ENCODE assay signal across 22 cellular contexts in genomic region chr12:120588948-120589930, GRCh38. TPM values are rescaled to one million over a fixed set of nuclear protein-coding genes. Genes with fewer than 3 reads are reported as not detected.
A peak's percentile ranks its signal among the peaks of the same experiment; 100 is the strongest.
DNase-seq lines count a peak whose midpoint lies in the region; ATAC-seq, FAIRE-seq and TF ChIP-seq lines count a peak whose summit lies in the region.
"Had no signal": no experiment of that assay in that cellular context is flagged by ENCODE, and none has a peak within 500 bp of the region (broad histone marks: within the 10 kb centered on the region; RNA-seq: fewer than 3 reads in every experiment).

No MANE protein-coding gene starts in this region.

- no peak overlapping the region for H3K4me2 ChIP-seq in K562 (ENCODE audit: insufficient read depth, low read length)

- no peak overlapping the region for H3K27ac ChIP-seq in K562 (ENCODE audit: extremely low read depth, low read depth, low read length)
- H3K27ac ChIP-seq in uterus: no peak overlapping the region
- H3K27ac ChIP-seq: ascending aorta, neutrophil had no signal

- TF ChIP-seq POLR2A in K562 (conservative IDR thresholded peaks at IDR 0.05): no peak
- TF ChIP-seq POLR2A in uterus (IDR thresholded peaks at IDR 0.05): no peak

- no TSS peak for BruUV-seq in K562 (replicated peaks; lab: Mats Ljungman, UMichigan)

- FAIRE-seq in K562 (lab: Jason Lieb, UNC): no peak

- H3K36me3 ChIP-seq in K562 (ENCODE audit: control insufficient read depth, insufficient read depth, low read length) (no peaks in the 10 kb centered on the region), uterus (no peaks in the 10 kb centered on the region)
- H3K36me3 ChIP-seq: ascending aorta, esophagus muscularis mucosa, neutrophil had no signal

- H3K4me1 ChIP-seq in K562 (replicated peaks in 1 of 2; ENCODE audit: control insufficient read depth in 2 of 2, insufficient read depth in 2 of 2, low read length in 2 of 2) (peaks cover 0 to 13% of the 10 kb centered on the region in 2 experiments; a peak in 2 of 5 replicates), uterus (peaks cover 0 to 3% of the 10 kb centered on the region in 2 donors)

- DNase-seq in K562 (ENCODE audit: extremely low read depth in 1 of 4, low spot score in 3 of 4) (no peak), left cardiac atrium (peak; percentile 76), occipital lobe (lab: John Stamatoyannopoulos, UW) (peak; percentile 73), uterus (peak; percentile 18 to 24), GM03348 (ENCODE audit: low spot score) (no peak), CD1c-positive myeloid dendritic cell (ENCODE audit: extremely low spot score) (no peak), GM20000 (ENCODE audit: low spot score) (no peak)
- DNase-seq: activated CD4-positive, alpha-beta T cell treated with anti-CD3 and anti-CD28 coated beads for 1 hour; activated CD8-positive, alpha-beta memory T cell treated with anti-CD3 and anti-CD28 coated beads for 24 hours; activated naive CD4-positive, alpha-beta T cell treated with anti-CD3 and anti-CD28 coated beads for 36 hours; activated T-cell treated with anti-CD3 and anti-CD28 coated beads, Interleukin-2, amount 50 U/mL, for 48 hours; DMS79; effector CD8-positive, alpha-beta T cell; NCI-H1105 treated with DMSO at 0.1 percent for 48 hours; NCI-H2107; NCI-H524 treated with DMSO at 0.1 percent for 48 hours had no signal

- TF ChIP-seq CTCF in K562 (IDR thresholded peaks at IDR 0.05 in 2 of 3, conservative IDR thresholded peaks at IDR 0.05 in 1 of 3; ENCODE audit: insufficient read depth in 2 of 3, low read depth in 1 of 3, low read length in 3 of 3): no peak
- no peak for TF ChIP-seq CTCF in uterus (IDR thresholded peaks at IDR 0.05)
- TF ChIP-seq CTCF in GM20000 (IDR thresholded peaks at IDR 0.05; ENCODE audit: extremely low read depth, missing control alignments): no peak

- ATAC-seq in K562 (no peak), left cardiac atrium (peak; percentile 72 to 83)

- no peaks in the 10 kb centered on the region for H3K9me1 ChIP-seq in K562 (ENCODE audit: control insufficient read depth, insufficient read depth, low read length)

- peaks cover 7 to 8% of the 10 kb centered on the region in 2 experiments; a peak in 3 of 5 replicates for H3K27me3 ChIP-seq in K562 (ENCODE audit: control insufficient read depth in 2 of 2, insufficient read depth in 2 of 2, low read length in 2 of 2)
- no peaks in the 10 kb centered on the region for H3K27me3 ChIP-seq in uterus
- H3K27me3 ChIP-seq: ascending aorta, esophagus muscularis mucosa had no signal

- H3K9ac ChIP-seq in K562 (ENCODE audit: insufficient read depth in 1 of 2, low read depth in 2 of 2, low read length in 2 of 2): peak overlapping the region in 1 of 2 experiments; percentile 48; a peak in 1 of 4 replicates

- TF ChIP-seq EP300 in K562 (IDR thresholded peaks at IDR 0.05; ENCODE audit: low read length): no peak

- intact Hi-C loops in K562 (cut with micrococcal nuclease) (no loop called here), left cardiac atrium (cut with DNase I) (loop anchor here in 1 of 2 donors (10.0 kb wide), 1 partner anchor 506 kb away; no protein-coding TSS in a partner anchor), uterus (cut with DNase I; ENCODE audit: low total_unique reads) (no loop called here)

- 43% methylated on average over 14 of the region's 17 CpGs for WGBS in K562 (ENCODE audit: insufficient coverage, low coverage, missing lambda C conversion rate)

- TF ChIP-seq RAD21 in K562 (CRISPR knock-in tag; conservative IDR thresholded peaks at IDR 0.05 in 1 of 2, IDR thresholded peaks at IDR 0.05 in 1 of 2): no peak

- H2AFZ ChIP-seq in K562 (ENCODE audit: low read depth, low read length): no peak overlapping the region

- CTCF ChIA-PET in K562 (lab: Yijun Ruan, JAX; ENCODE audit: low intra/inter-chr PET ratio): interaction anchor here (0.7 kb wide), 1 partner anchor 394 kb away, joined by 3 read pairs; no protein-coding TSS in a partner anchor

- POLR2A ChIA-PET in K562 (lab: Yijun Ruan, JAX): interaction anchor here (0.5 to 1.3 kb wide), 6 partner anchors 8 to 298 kb away, joined by 3 to 6 read pairs (median 3); partner anchors contain the start of gene RNU4-2

- H4K20me1 ChIP-seq in K562 (replicated peaks; ENCODE audit: control insufficient read depth, insufficient read depth, low read length): no peaks in the 10 kb centered on the region

- H3K9me3 ChIP-seq in K562 (replicated peaks; ENCODE audit: control insufficient read depth, insufficient read depth, low read depth, low read length) (no peaks in the 10 kb centered on the region), uterus (no peaks in the 10 kb centered on the region)
- H3K9me3 ChIP-seq: ascending aorta, esophagus muscularis mucosa, neutrophil had no signal

- no peaks in the 10 kb centered on the region for H3K79me2 ChIP-seq in K562 (ENCODE audit: control insufficient read depth, insufficient read depth, low read length)

- H3K4me3 ChIP-seq in K562: no peak overlapping the region
- H3K4me3 ChIP-seq in uterus: no peak overlapping the region
- H3K4me3 ChIP-seq: ascending aorta, esophagus muscularis mucosa had no signal

- in situ Hi-C loops in K562 (cut with MboI): no loop called here

TF ChIP-seq in K562, 482 proteins besides CTCF, POLR2A, EP300 and RAD21 (continues in another document):
- TF ChIP-seq RCOR1 (IDR thresholded peaks at IDR 0.05; ENCODE audit: borderline replicate concordance in 1 of 2, low read depth in 2 of 2, low read length in 2 of 2): 0 out of 4 replicates have a peak, but pooled peaks of 1 of the 2 experiments have one; percentile 26

RNA-seq across cellular contexts. Expression of gene POP5, which starts 8.0 kb away (rescaled TPM):
- total RNA-seq in K562 (2011; cell fraction: chromatin; rRNA removed; ENCODE audit: low replicate concordance): 66.1 and 98.7 TPM in 2 replicates
- 83.4 and 96.9 TPM in 2 replicates for total RNA-seq in K562 (2011; cell fraction: nucleolus; rRNA removed)
- 89.8 and 104 TPM in 2 replicates for total RNA-seq in K562 (2011; cell fraction: nucleoplasm; rRNA removed)
- total RNA-seq in K562 (2014; rRNA removed) (69.0 and 73.0 TPM in 2 replicates), K562 (2014; rRNA removed; fragmentation: Illumina TruSeq; extraction: Trizol) (73.8 and 75.5 TPM in 2 replicates), K562 (2015; rRNA removed; fragmentation: Illumina TruSeq; extraction: Trizol) (64.6 and 66.9 TPM in 2 replicates), K562 (2021) (69.7 and 76.4 TPM in 2 replicates), left cardiac atrium (10 to 100 TPM; 27.9 to 34.3 TPM), occipital lobe (34.6 TPM), uterus (10 to 100 TPM in 2 of 4 donors, 1 to 10 TPM in 1, under 1 TPM in 1; 0.59 to 32.2 (median 18.0) TPM)
- polyA plus RNA-seq in K562 (2011; rRNA removed) (99.3 and 113 TPM in 2 replicates), K562 (2014; fragmentation: Illumina TruSeq; extraction: Trizol) (57.5 and 79.6 TPM in 2 replicates), K562 (2014; fragmentation: Nextera tagmentation; extraction: Ambion mirVana) (100 to 1,000 TPM; 235 to 253 TPM), K562 (2014; rRNA removed) (114 and 126 TPM in 2 replicates)
- 111 and 118 TPM in 2 replicates for polyA plus RNA-seq in K562 (2011; cell fraction: cytosol; rRNA removed)
- 125 and 132 TPM in 2 replicates for polyA plus RNA-seq in K562 (2011; cell fraction: nucleus; rRNA removed)
- polyA plus RNA-seq in K562 (2012): 66.6 and 90.2 TPM in 2 replicates
- polyA minus RNA-seq in K562 (2011; rRNA and poly(A)+ RNA removed): 57.9 and 59.2 TPM in 2 replicates
- 20.4 and 32.0 TPM in 2 replicates for polyA minus RNA-seq in K562 (2011; cell fraction: cytosol; rRNA and poly(A)+ RNA removed)
- 31.8 and 52.6 TPM in 2 replicates for polyA minus RNA-seq in K562 (2011; cell fraction: nucleus; rRNA and poly(A)+ RNA removed)

RNA-seq across cellular contexts. Expression of gene CABP1, which starts 51.2 kb away (rescaled TPM):
- 0.16 TPM in 1 of 2 replicates, not detected in the other for total RNA-seq in K562 (2011; cell fraction: chromatin; rRNA removed; ENCODE audit: low replicate concordance)
- total RNA-seq in K562 (2011; cell fraction: nucleolus; rRNA removed): 0.67 TPM in 1 of 2 replicates, not detected in the other
- 0.15 TPM in 1 of 2 replicates, not detected in the other for total RNA-seq in K562 (2011; cell fraction: nucleoplasm; rRNA removed)
- not detected in 2 replicates for total RNA-seq in K562 (2014; rRNA removed)
- not detected in 2 replicates for total RNA-seq in K562 (2014; rRNA removed; fragmentation: Illumina TruSeq; extraction: Trizol)
- not detected in 2 replicates for total RNA-seq in K562 (2015; rRNA removed; fragmentation: Illumina TruSeq; extraction: Trizol)
- not detected in 2 replicates for total RNA-seq in K562 (2021)
- not detected in 2 replicates for polyA plus RNA-seq in K562 (2011; rRNA removed)
- polyA plus RNA-seq in K562 (2011; cell fraction: cytosol; rRNA removed): 0.04 TPM in 1 of 2 replicates, not detected in the other
- not detected in 2 replicates for polyA plus RNA-seq in K562 (2011; cell fraction: nucleus; rRNA removed)
- polyA plus RNA-seq in K562 (2012): 0.07 TPM in 1 of 2 replicates, not detected in the other
- polyA plus RNA-seq in K562 (2014; fragmentation: Illumina TruSeq; extraction: Trizol): not detected in 2 replicates
- not detected for polyA plus RNA-seq in K562 (2014; fragmentation: Nextera tagmentation; extraction: Ambion mirVana)
- not detected in 2 replicates for polyA plus RNA-seq in K562 (2014; rRNA removed)
- polyA minus RNA-seq in K562 (2011; rRNA and poly(A)+ RNA removed): not detected in 2 replicates
- polyA minus RNA-seq in K562 (2011; cell fraction: cytosol; rRNA and poly(A)+ RNA removed): not detected in 2 replicates
- not detected in 2 replicates for polyA minus RNA-seq in K562 (2011; cell fraction: nucleus; rRNA and poly(A)+ RNA removed)
- 1 to 10 TPM; 1.5 to 4.6 TPM for total RNA-seq in left cardiac atrium
- total RNA-seq in occipital lobe: 3.1 TPM
- 1 to 10 TPM in 2 of 4 donors, under 1 TPM in 1, not detected in 1; 0.51 to 6.4 (median 2.1) TPM for total RNA-seq in uterus
- total RNA-seq: activated naive CD4-positive, alpha-beta T cell treated with anti-CD3 and anti-CD28 coated beads for 36 hours; mononuclear cell; renal cortical epithelial cell; RPMI7951 had no signal

RNA-seq across cellular contexts. Expression of gene RNF10, which starts 55.1 kb away (rescaled TPM):
- total RNA-seq in K562 (2011; cell fraction: chromatin; rRNA removed; ENCODE audit: low replicate concordance): 280 and 307 TPM in 2 replicates
- 135 and 156 TPM in 2 replicates for total RNA-seq in K562 (2011; cell fraction: nucleolus; rRNA removed)
- total RNA-seq in K562 (2011; cell fraction: nucleoplasm; rRNA removed): 189 and 207 TPM in 2 replicates
- total RNA-seq in K562 (2014; rRNA removed) (46.2 and 52.4 TPM in 2 replicates), K562 (2014; rRNA removed; fragmentation: Illumina TruSeq; extraction: Trizol) (80.2 and 98.0 TPM in 2 replicates), K562 (2015; rRNA removed; fragmentation: Illumina TruSeq; extraction: Trizol) (43.0 and 50.8 TPM in 2 replicates), K562 (2021) (136 and 143 TPM in 2 replicates), left cardiac atrium (100 to 1,000 TPM; 225 to 240 TPM), occipital lobe (77.7 TPM), uterus (100 to 1,000 TPM in 2 of 4 donors, 10 to 100 TPM in 2; 53.8 to 169 (median 103) TPM)
- polyA plus RNA-seq in K562 (2011; rRNA removed) (96.4 and 96.7 TPM in 2 replicates), K562 (2014; fragmentation: Illumina TruSeq; extraction: Trizol) (113 and 139 TPM in 2 replicates), K562 (2014; fragmentation: Nextera tagmentation; extraction: Ambion mirVana) (10 to 100 TPM; 55.4 to 78.1 TPM), K562 (2014; rRNA removed) (72.1 and 80.1 TPM in 2 replicates)
- 51.2 and 67.3 TPM in 2 replicates for polyA plus RNA-seq in K562 (2011; cell fraction: cytosol; rRNA removed)
- 77.1 and 89.2 TPM in 2 replicates for polyA plus RNA-seq in K562 (2011; cell fraction: nucleus; rRNA removed)
- 114 and 182 TPM in 2 replicates for polyA plus RNA-seq in K562 (2012)
- 215 and 241 TPM in 2 replicates for polyA minus RNA-seq in K562 (2011; rRNA and poly(A)+ RNA removed)
- polyA minus RNA-seq in K562 (2011; cell fraction: cytosol; rRNA and poly(A)+ RNA removed): 100 and 104 TPM in 2 replicates
- polyA minus RNA-seq in K562 (2011; cell fraction: nucleus; rRNA and poly(A)+ RNA removed): 33.3 and 54.5 TPM in 2 replicates

Comparison
In these comparisons a context has a peak if more than half of its experiments do, and no peak if none do; other contexts are left out.
1. DNase-seq: peak in left cardiac atrium (single experiment), occipital lobe (single experiment) and uterus (2 of 2); none in K562 (0 of 4), GM03348 (single experiment), CD1c-positive myeloid dendritic cell (single experiment) and GM20000 (single experiment).